ENCODE assay signal across 16 cellular contexts in the genomic region with DNA sequence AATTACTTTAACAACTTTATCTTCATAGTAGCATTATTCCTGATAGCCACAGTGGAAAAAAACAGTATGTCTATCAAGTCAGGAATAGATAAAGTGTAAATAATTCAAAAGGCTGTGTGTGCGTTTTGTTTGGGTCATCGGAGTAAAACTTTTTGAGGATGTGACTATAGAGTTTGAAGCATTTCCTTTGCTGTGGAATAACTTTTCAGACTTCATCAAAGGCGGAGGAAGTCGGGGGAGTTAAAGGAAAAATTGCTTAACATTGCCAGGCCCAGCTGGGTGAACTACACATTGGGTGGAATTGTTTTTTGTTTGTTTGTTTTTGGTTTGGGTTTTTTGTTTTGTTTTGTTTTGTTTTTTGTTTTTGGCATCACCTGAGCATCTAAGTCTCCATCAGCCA.
DNase-seq lines count a peak whose midpoint lies in the region; ATAC-seq and TF ChIP-seq lines count a peak whose summit lies in the region.
"Had no signal": no experiment of that assay in that cellular context is flagged by ENCODE, and none has a peak within 500 bp of the region (broad histone marks: within the 10 kb centered on the region; RNA-seq: fewer than 3 reads in every experiment).

No MANE protein-coding gene starts in this region.

- no peak overlapping the region for H2BK15ac ChIP-seq in H9 (ENCODE audit: low read depth, low read length)

- H3K79me1 ChIP-seq in H9 (ENCODE audit: insufficient read depth, low read depth, low read length, poor library complexity, severe bottlenecking), result no peaks in the 10 kb centered on the region

- H3K18ac ChIP-seq in H9 (ENCODE audit: insufficient read length, low read depth, low read length), result no peak overlapping the region

- H3K4me3 ChIP-seq in breast epithelium, result no peak overlapping the region
- H3K4me3 ChIP-seq in skeletal muscle tissue (ENCODE audit: low read length in 3 of 3), result no peak overlapping the region
- H3K4me3 ChIP-seq: body of pancreas, gastroesophageal sphincter had no signal

- H2BK120ac ChIP-seq in H9 (ENCODE audit: low read depth, low read length, poor library complexity, severe bottlenecking), result no peak overlapping the region

- H2BK5ac ChIP-seq in H9 (ENCODE audit: insufficient read length, low read length), result no peak overlapping the region

- no peak overlapping the region for H4K5ac ChIP-seq in H9 (ENCODE audit: insufficient read length, low read depth, low read length)

- H3K36me3 Mint-ChIP-seq in H9 (ENCODE audit: insufficient read depth in 1 of 3, low read depth in 3 of 3), result peaks cover 7 to 50% (median 40%) of the 10 kb centered on the region in 3 experiments; a peak in 6 of 7 replicates
- H3K36me3 Mint-ChIP-seq in immature natural killer cell, result peaks cover 16 to 56% (median 26%) of the 10 kb centered on the region in 3 donors
- H3K36me3 Mint-ChIP-seq in activated T-helper 2 cell treated with anti-CD3 and anti-CD28 coated beads, Interferon-gamma antibody, Interleukin-2, Interleukin-4, amounts not matched to agents 10 μg/mL and 5 μg/mL and 100 μg/mL, durations not matched to agents 14 hours and 24 hours and 36 hours (ENCODE audit: low read depth), result peaks cover 80% of the 10 kb centered on the region

- H3K27me3 Mint-ChIP-seq in H9 (ENCODE audit: low read depth) (no peaks in the 10 kb centered on the region), immature natural killer cell (ENCODE audit: low read depth in 3 of 3) (peaks cover 0 to 3% (median 0%) of the 10 kb centered on the region in 3 donors)
- H3K27me3 Mint-ChIP-seq in activated T-helper 2 cell treated with anti-CD3 and anti-CD28 coated beads, Interferon-gamma antibody, Interleukin-2, Interleukin-4, amounts not matched to agents 10 μg/mL and 5 μg/mL and 100 μg/mL, durations not matched to agents 14 hours and 24 hours and 36 hours (ENCODE audit: low read depth), result no peaks in the 10 kb centered on the region

- no peak overlapping the region for H3K14ac ChIP-seq in H9 (ENCODE audit: insufficient read depth, low read length)

- DNase-seq in H9, result no peak
- no peak for DNase-seq in breast epithelium (ENCODE audit: low spot score in 2 of 2)
- DNase-seq in immature natural killer cell, result no peak
- DNase-seq in activated T-helper 2 cell treated with anti-CD3 and anti-CD28 coated beads, Interferon-gamma antibody, Interleukin-2, Interleukin-4, amounts not matched to agents 10 μg/mL and 5 μg/mL and 100 μg/mL, durations not matched to agents 14 hours and 24 hours and 36 hours (ENCODE audit: low spot score), result no peak
- no peak for DNase-seq in RKO (ENCODE audit: low spot score)
- no peak for DNase-seq in DMS 273 (lab: John Stamatoyannopoulos, UW; ENCODE audit: unreplicated experiment)
- DNase-seq: body of pancreas, DMS153, NCI-H1048, NCI-H748 treated with DMSO at 0.1 percent for 48 hours, SW 1271, WERI-Rb-1 had no signal

- H3K4me1 Mint-ChIP-seq in H9 (peaks cover 10 to 15% of the 10 kb centered on the region in 2 experiments), immature natural killer cell (peaks cover 24 to 56% of the 10 kb centered on the region in 2 donors)
- H3K4me1 Mint-ChIP-seq in activated T-helper 2 cell treated with anti-CD3 and anti-CD28 coated beads, Interferon-gamma antibody, Interleukin-2, Interleukin-4, amounts not matched to agents 10 μg/mL and 5 μg/mL and 100 μg/mL, durations not matched to agents 14 hours and 24 hours and 36 hours (ENCODE audit: low read depth), result peaks cover 25% of the 10 kb centered on the region

- no CpG with 5 or more reads among the region's 4 CpGs for WGBS in H9 (ENCODE audit: extremely low coverage, insufficient read length, low lambda C conversion rate)

- H3K27ac ChIP-seq in H9 (ENCODE audit: insufficient read length, low read depth, low read length) (no peak overlapping the region), breast epithelium (peak overlapping the region; percentile 12 to 36), skeletal muscle tissue (ENCODE audit: low read depth, low read length) (peak overlapping the region; percentile 27)
- H3K27ac ChIP-seq: body of pancreas, WERI-Rb-1 had no signal

- H2AK5ac ChIP-seq in H9 (ENCODE audit: insufficient read length, low read length), result no peak overlapping the region

- no peak overlapping the region for H4K91ac ChIP-seq in H9 (ENCODE audit: insufficient read length, low read depth, low read length)

- no peak overlapping the region for H2BK12ac ChIP-seq in H9 (ENCODE audit: insufficient read length, low read depth, low read length)

- H2AFZ ChIP-seq in H9 (ENCODE audit: low read length), result no peak overlapping the region

- no peak for TF ChIP-seq CTCF in H9 (conservative IDR thresholded peaks at IDR 0.05)
- no peak for TF ChIP-seq CTCF in breast epithelium (IDR thresholded peaks at IDR 0.05)

- intact Hi-C loops in breast epithelium (cut with DNase I; ENCODE audit: low total_unique reads), result no loop called here
- intact Hi-C loops in activated T-helper 2 cell treated with anti-CD3 and anti-CD28 coated beads, Interferon-gamma antibody, Interleukin-2, Interleukin-4, amounts not matched to agents 10 μg/mL and 5 μg/mL and 100 μg/mL, durations not matched to agents 14 hours and 24 hours and 36 hours (cut with micrococcal nuclease), result no loop called here

- H3K27me3 ChIP-seq in H9 (ENCODE audit: insufficient read depth, low read length) (no peaks in the 10 kb centered on the region), breast epithelium (no peaks in the 10 kb centered on the region), skeletal muscle tissue (ENCODE audit: control insufficient read depth in 3 of 3, insufficient read depth in 3 of 3, low read length in 3 of 3) (no peaks in the 10 kb centered on the region)
- H3K27me3 ChIP-seq: body of pancreas, gastroesophageal sphincter had no signal

- H3K36me3 ChIP-seq in breast epithelium (no peaks in the 10 kb centered on the region), skeletal muscle tissue (ENCODE audit: control insufficient read depth in 3 of 3, insufficient read depth in 3 of 3, low read length in 3 of 3) (peaks cover 15 to 48% (median 45%) of the 10 kb centered on the region in 3 donors)

- no peak for ATAC-seq in HG02571 (IDR thresholded peaks at IDR 0.05; ENCODE audit: unreplicated experiment)
- ATAC-seq: body of pancreas, gastroesophageal sphincter, Panc1 had no signal

- no peak overlapping the region for H3K4me3 Mint-ChIP-seq in H9
- no peak overlapping the region for H3K4me3 Mint-ChIP-seq in immature natural killer cell
- no peak overlapping the region for H3K4me3 Mint-ChIP-seq in activated T-helper 2 cell treated with anti-CD3 and anti-CD28 coated beads, Interferon-gamma antibody, Interleukin-2, Interleukin-4, amounts not matched to agents 10 μg/mL and 5 μg/mL and 100 μg/mL, durations not matched to agents 14 hours and 24 hours and 36 hours (ENCODE audit: low read depth)

- H3K79me2 ChIP-seq in H9 (ENCODE audit: insufficient read depth, low read length), result no peaks in the 10 kb centered on the region

- H3K9me3 Mint-ChIP-seq in H9, result no peaks in the 10 kb centered on the region
- H3K9me3 Mint-ChIP-seq in immature natural killer cell, result no peaks in the 10 kb centered on the region
- no peaks in the 10 kb centered on the region for H3K9me3 Mint-ChIP-seq in activated T-helper 2 cell treated with anti-CD3 and anti-CD28 coated beads, Interferon-gamma antibody, Interleukin-2, Interleukin-4, amounts not matched to agents 10 μg/mL and 5 μg/mL and 100 μg/mL, durations not matched to agents 14 hours and 24 hours and 36 hours

- H3K23ac ChIP-seq in H9 (ENCODE audit: insufficient read length, low read depth, low read length), result no peak overlapping the region

- peak overlapping the region in 2 of 3 experiments; percentile 39 to 44; a peak in 3 of 7 replicates for H3K27ac Mint-ChIP-seq in H9
- H3K27ac Mint-ChIP-seq in immature natural killer cell, result peak overlapping the region in 4 of 6 donors; percentile 24 to 61 (median 58)
- H3K27ac Mint-ChIP-seq in activated T-helper 2 cell treated with anti-CD3 and anti-CD28 coated beads, Interferon-gamma antibody, Interleukin-2, Interleukin-4, amounts not matched to agents 10 μg/mL and 5 μg/mL and 100 μg/mL, durations not matched to agents 14 hours and 24 hours and 36 hours, result no peak overlapping the region

- no peak overlapping the region for H2BK20ac ChIP-seq in H9 (ENCODE audit: low read depth, low read length, poor library complexity, severe bottlenecking)

- H3K23me2 ChIP-seq in H9 (ENCODE audit: insufficient read length, low read depth, low read length, poor library complexity, severe bottlenecking), result no peaks in the 10 kb centered on the region

- no peaks in the 10 kb centered on the region for H4K20me1 ChIP-seq in H9 (ENCODE audit: control insufficient read depth, insufficient read depth, insufficient read length)

- no peaks in the 10 kb centered on the region for H3K9me3 ChIP-seq in H9 (ENCODE audit: control insufficient read depth, low read depth, low read length)
- H3K9me3 ChIP-seq in breast epithelium, result no peaks in the 10 kb centered on the region
- no peaks in the 10 kb centered on the region for H3K9me3 ChIP-seq in skeletal muscle tissue (ENCODE audit: control insufficient read depth in 3 of 3, low read length in 3 of 3)
- H3K9me3 ChIP-seq: body of pancreas, gastroesophageal sphincter had no signal

- no peak overlapping the region for H3T11ph ChIP-seq in H9 (ENCODE audit: low read length)

- no peak for TF ChIP-seq POLR2A in breast epithelium (IDR thresholded peaks at IDR 0.05)

- H3K4me1 ChIP-seq in H9 (ENCODE audit: insufficient read depth, low read length) (no peaks in the 10 kb centered on the region), breast epithelium (no peaks in the 10 kb centered on the region), skeletal muscle tissue (ENCODE audit: control insufficient read depth in 3 of 3, insufficient read depth in 3 of 3, low read length in 3 of 3) (peaks cover 23 to 37% (median 28%) of the 10 kb centered on the region in 3 donors)
- H3K4me1 ChIP-seq: body of pancreas had no signal

- H3K4me2 ChIP-seq in H9 (ENCODE audit: insufficient read depth, insufficient read length, low read length), result no peak overlapping the region

- no peak overlapping the region for H4K8ac ChIP-seq in H9 (replicated peaks; ENCODE audit: insufficient read length, low read depth, low read length)

- H3K4ac ChIP-seq in H9 (ENCODE audit: low read depth, low read length), result no peak overlapping the region

- H3K9ac ChIP-seq in H9 (ENCODE audit: extremely low read depth, insufficient read length, low read length) (no peak overlapping the region), skeletal muscle tissue (ENCODE audit: low read depth in 1 of 3, low read length in 3 of 3) (no peak overlapping the region)

- no peak overlapping the region for H3K56ac ChIP-seq in H9 (ENCODE audit: insufficient read length, low read depth, low read length)
